8 cellular contexts compared by ENCODE assay signal in genomic region chr5:82364497-82364896, GRCh38.
DNase-seq lines count a peak whose midpoint lies in the region; ATAC-seq and TF ChIP-seq lines count a peak whose summit lies in the region.

No MANE protein-coding gene starts in this region.

- TF ChIP-seq CTCF in AG09319 (IDR thresholded peaks at IDR 0.05; ENCODE audit: low read depth, low read length) (peak; percentile 67), brain (conservative IDR thresholded peaks at IDR 0.05) (peak; percentile 52 to 57), left lung (IDR thresholded peaks at IDR 0.05) (peak in 1 of 2 donors; percentile 33)

- no peak overlapping the region for H3K4me3 Mint-ChIP-seq in brain
- H3K4me3 Mint-ChIP-seq in stimulated activated memory B cell treated with anti-CD40 and anti-IgM and Interleukin-4, amounts not matched to agents 10 μg/mL and 1 μg/mL and 100 μg/mL, for 72 hours, result no peak overlapping the region

- no peak overlapping the region for H3K27ac ChIP-seq in left lung

- H3K9me3 ChIP-seq in left lung, result no peaks in the 10 kb centered on the region

- H3K27ac Mint-ChIP-seq in brain, result peak overlapping the region in 1 of 5 experiments; percentile 67
- H3K27ac Mint-ChIP-seq in stimulated activated memory B cell treated with anti-CD40 and anti-IgM and Interleukin-4, amounts not matched to agents 10 μg/mL and 1 μg/mL and 100 μg/mL, for 72 hours, result no peak overlapping the region

- H3K27me3 Mint-ChIP-seq in brain, result no peaks in the 10 kb centered on the region
- H3K27me3 Mint-ChIP-seq in stimulated activated memory B cell treated with anti-CD40 and anti-IgM and Interleukin-4, amounts not matched to agents 10 μg/mL and 1 μg/mL and 100 μg/mL, for 72 hours, result peaks cover 8% of the 10 kb centered on the region

- ATAC-seq in left lung (peak; percentile 90), HG02970 (IDR thresholded peaks at IDR 0.05; ENCODE audit: low FRiP score, unreplicated experiment) (no peak)
- ATAC-seq in stimulated activated memory B cell treated with anti-CD40 and anti-IgM and Interleukin-4, amounts not matched to agents 10 μg/mL and 1 μg/mL and 100 μg/mL, for 72 hours, result no peak

- H3K4me1 Mint-ChIP-seq in brain, result peaks cover 15% of the 10 kb centered on the region
- H3K4me1 Mint-ChIP-seq in stimulated activated memory B cell treated with anti-CD40 and anti-IgM and Interleukin-4, amounts not matched to agents 10 μg/mL and 1 μg/mL and 100 μg/mL, for 72 hours, result no peaks in the 10 kb centered on the region

- H3K36me3 Mint-ChIP-seq in brain, result no peaks in the 10 kb centered on the region
- no peaks in the 10 kb centered on the region for H3K36me3 Mint-ChIP-seq in stimulated activated memory B cell treated with anti-CD40 and anti-IgM and Interleukin-4, amounts not matched to agents 10 μg/mL and 1 μg/mL and 100 μg/mL, for 72 hours

- no peaks in the 10 kb centered on the region for H3K27me3 ChIP-seq in left lung

- H3K4me1 ChIP-seq in left lung, result peaks cover 0 to 5% of the 10 kb centered on the region in 2 donors

- no peaks in the 10 kb centered on the region for H3K36me3 ChIP-seq in left lung

- DNase-seq in AG09319 (ENCODE audit: extremely low read depth, low read depth) (no peak), LHCN-M2 (ENCODE audit: low read depth) (peak; percentile 62), left lung (no peak), NCI-H82 (lab: John Stamatoyannopoulos, UW) (no peak)
- no peak for DNase-seq in activated naive CD4-positive, alpha-beta T cell treated with Interleukin-2 at 50 U/mL for 16 hours

- H3K4me3 ChIP-seq in left lung, result no peak overlapping the region

- peaks cover 3 to 10% (median 4%) of the 10 kb centered on the region in 5 experiments for H3K9me3 Mint-ChIP-seq in brain
- H3K9me3 Mint-ChIP-seq in stimulated activated memory B cell treated with anti-CD40 and anti-IgM and Interleukin-4, amounts not matched to agents 10 μg/mL and 1 μg/mL and 100 μg/mL, for 72 hours, result no peaks in the 10 kb centered on the region

- intact Hi-C loops in left lung (cut with DNase I), result no loop called here
